Comparison of ENCODE assay signal across 8 cellular contexts in the genomic region with DNA sequence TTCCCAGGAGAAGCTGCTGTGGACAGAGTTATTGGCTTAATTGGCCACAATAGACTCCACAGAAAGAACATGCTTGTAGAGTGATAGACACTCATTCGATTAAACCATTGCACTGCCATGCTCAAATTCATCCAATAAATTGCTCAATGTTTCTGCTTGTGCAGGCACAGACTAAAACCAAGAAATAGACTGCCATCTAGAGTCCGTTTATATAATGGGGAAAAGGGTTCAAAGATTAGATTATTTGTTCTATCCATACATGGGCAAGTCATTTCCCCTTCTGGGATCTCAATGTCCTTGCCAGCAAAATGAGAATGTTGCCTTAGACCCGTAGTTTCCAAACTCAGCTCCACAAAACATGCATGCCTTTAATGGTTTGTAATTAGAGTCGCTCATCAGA. TPM values are rescaled to one million over a fixed set of nuclear protein-coding genes. Genes with fewer than 3 reads are reported as not detected.
DNase-seq lines count a peak whose midpoint lies in the region; ATAC-seq and TF ChIP-seq lines count a peak whose summit lies in the region.

No MANE protein-coding gene starts in this region.

- no peaks in the 10 kb centered on the region for H3K27me3 ChIP-seq in HL-60 (ENCODE audit: insufficient read depth, poor library complexity, severe bottlenecking)
- H3K27me3 ChIP-seq in Panc1 (ENCODE audit: control insufficient read depth, insufficient read depth, low read length) = no peaks in the 10 kb centered on the region
- H3K27me3 ChIP-seq in smooth muscle cell (ENCODE audit: low read depth) = no peaks in the 10 kb centered on the region

- TF ChIP-seq POLR2A in GM18505 (IDR thresholded peaks at IDR 0.05; ENCODE audit: borderline replicate concordance, extremely low read depth, insufficient read depth, insufficient read length) = no peak

- WGBS in smooth muscle cell (ENCODE audit: low lambda C conversion rate) = 53% methylated on average over 4 of the region's 4 CpGs

- H3K9ac ChIP-seq in smooth muscle cell (ENCODE audit: low read depth) = no peak overlapping the region

- DNase-seq in CD1c-positive myeloid dendritic cell (ENCODE audit: extremely low spot score) (peak; percentile 34), HL-60 (ENCODE audit: low read depth in 1 of 2, low spot score in 1 of 2) (peak; percentile 3 to 7), Panc1 (ENCODE audit: low read depth, low spot score) (peak; percentile 55), fibroblast of peridontal ligament (ENCODE audit: extremely low read depth) (peak; percentile 76), smooth muscle cell (lab: John Stamatoyannopoulos, UW; ENCODE audit: unreplicated experiment) (no peak), COLO668 (lab: John Stamatoyannopoulos, UW; ENCODE audit: unreplicated experiment) (no peak)
- no peak for DNase-seq in activated CD4-positive, alpha-beta T cell treated with anti-CD3 and anti-CD28 coated beads for 1 hour

- no peak for ATAC-seq in Panc1
- ATAC-seq in GM18505 (IDR thresholded peaks at IDR 0.05; ENCODE audit: unreplicated experiment) = no peak

- no peaks in the 10 kb centered on the region for H3F3A ChIP-seq in smooth muscle cell (ENCODE audit: low read depth)

- H3K4me3 ChIP-seq in HL-60 (replicated peaks; ENCODE audit: insufficient read depth, low read length) (no peak overlapping the region), Panc1 (ENCODE audit: low read depth in 2 of 2, low read length in 2 of 2) (no peak overlapping the region), smooth muscle cell (no peak overlapping the region)

- no peaks in the 10 kb centered on the region for H3K79me2 ChIP-seq in smooth muscle cell (ENCODE audit: low read depth)

- H3K9me3 ChIP-seq in Panc1 (ENCODE audit: control insufficient read depth, insufficient read depth, low read depth, low read length) = no peaks in the 10 kb centered on the region
- H3K9me3 ChIP-seq in smooth muscle cell (replicated peaks; ENCODE audit: low read depth) = no peaks in the 10 kb centered on the region

- TF ChIP-seq CTCF in HL-60 (IDR thresholded peaks at IDR 0.05; ENCODE audit: insufficient read depth, low read length) (peak; percentile 26), Panc1 (IDR thresholded peaks at IDR 0.05) (peak; percentile 67), smooth muscle cell (IDR thresholded peaks at IDR 0.05; ENCODE audit: borderline replicate concordance, insufficient read depth, poor library complexity, severe bottlenecking) (peak; percentile 40)

- CTCF ChIA-PET in Panc1 (lab: Charles Lee) = interaction anchor here (0.5 to 0.7 kb wide), 2 partner anchors 37 to 222 kb away, joined by 4 to 8 read pairs; no protein-coding TSS in a partner anchor

- H3K36me3 ChIP-seq in Panc1 (ENCODE audit: control insufficient read depth, insufficient read depth, low read length) (no peaks in the 10 kb centered on the region), smooth muscle cell (ENCODE audit: low read depth) (no peaks in the 10 kb centered on the region)

- no peak overlapping the region for H3K4me2 ChIP-seq in smooth muscle cell

- POLR2A ChIA-PET in Panc1 (lab: Charles Lee) = no interaction called here

- no peak overlapping the region for H3K27ac ChIP-seq in HL-60 (replicated peaks)
- peak overlapping the region; percentile 76 for H3K27ac ChIP-seq in Panc1 (ENCODE audit: low read length)
- no peak overlapping the region for H3K27ac ChIP-seq in smooth muscle cell (ENCODE audit: low read depth)

- intact Hi-C loops in Panc1 (cut with micrococcal nuclease; ENCODE audit: unreplicated experiment) = loop anchor here (1.0 to 10.0 kb wide), 2 partner anchors 34 to 195 kb away; a partner anchor contains a TSS

- BruUV-seq in Panc1 (replicated peaks; lab: Mats Ljungman, UMichigan) = no TSS peak

- in situ Hi-C loops in Panc1 (cut with HindIII; ENCODE audit: low pct_unique_long_range_greater_than_20kb, low sequenced_read_pairs) = no loop called here

- no peak overlapping the region for H2AFZ ChIP-seq in smooth muscle cell (ENCODE audit: low read depth)

- peaks cover 37% of the 10 kb centered on the region for H3K4me1 ChIP-seq in Panc1 (ENCODE audit: control insufficient read depth, insufficient read depth, low read length)
- H3K4me1 ChIP-seq in smooth muscle cell (ENCODE audit: low read depth) = no peaks in the 10 kb centered on the region

- no peaks in the 10 kb centered on the region for H4K20me1 ChIP-seq in smooth muscle cell (ENCODE audit: low read depth)

RNA-seq across cellular contexts. Expression of gene SMIM10, which starts 8.7 kb away (rescaled TPM):
- total RNA-seq in Panc1 (2021; ENCODE audit: unreplicated experiment) (7.2 TPM), smooth muscle cell (1.3 and 2.0 TPM in 2 replicates)
- 7.4 TPM for polyA plus RNA-seq in Panc1 (2012; ENCODE audit: insufficient read length)
- 1.7 and 2.7 TPM in 2 replicates for polyA plus RNA-seq in smooth muscle cell

RNA-seq across cellular contexts. Expression of gene RTL8B, which starts 22.9 kb away (rescaled TPM):
- total RNA-seq in Panc1 (2021; ENCODE audit: unreplicated experiment) = 29.8 TPM
- 30.7 TPM for polyA plus RNA-seq in Panc1 (2012; ENCODE audit: insufficient read length)
- total RNA-seq in smooth muscle cell = 13.3 and 14.6 TPM in 2 replicates
- 27.7 and 30.1 TPM in 2 replicates for polyA plus RNA-seq in smooth muscle cell

RNA-seq across cellular contexts. Expression of gene RTL8C, which starts 32.7 kb away (rescaled TPM):
- total RNA-seq in Panc1 (2021; ENCODE audit: unreplicated experiment) (170 TPM), smooth muscle cell (93.3 and 97.1 TPM in 2 replicates)
- polyA plus RNA-seq in Panc1 (2012; ENCODE audit: insufficient read length) = 368 TPM
- 434 and 442 TPM in 2 replicates for polyA plus RNA-seq in smooth muscle cell

RNA-seq across cellular contexts. Expression of gene RTL8A, which starts 52.5 kb away (rescaled TPM):
- total RNA-seq in Panc1 (2021; ENCODE audit: unreplicated experiment) = 72.6 TPM
- polyA plus RNA-seq in Panc1 (2012; ENCODE audit: insufficient read length) = 164 TPM
- 23.7 and 24.2 TPM in 2 replicates for total RNA-seq in smooth muscle cell
- 137 and 148 TPM in 2 replicates for polyA plus RNA-seq in smooth muscle cell

Comparison
In these comparisons a context has a peak if more than half of its experiments do, and no peak if none do; other contexts are left out.
1. DNase-seq: peak in CD1c-positive myeloid dendritic cell (single experiment), HL-60 (2 of 2), Panc1 (single experiment) and fibroblast of peridontal ligament (single experiment); none in smooth muscle cell (single experiment), activated CD4-positive, alpha-beta T cell treated with anti-CD3 and anti-CD28 coated beads for 1 hour (single experiment) and COLO668 (single experiment).
2. Peak in every context shown above with its lines, with median percentiles within 50 percentile points of each other: CTCF ChIP-seq.